ENCODE assay signal across 11 cellular contexts in genomic region chr3:172987268-172987667, GRCh38.
DNase-seq lines count a peak whose midpoint lies in the region; ATAC-seq, FAIRE-seq and TF ChIP-seq lines count a peak whose summit lies in the region.
"Had no signal": no experiment of that assay in that cellular context is flagged by ENCODE, and none has a peak within 500 bp of the region (broad histone marks: within the 10 kb centered on the region; RNA-seq: fewer than 3 reads in every experiment).

No MANE protein-coding gene starts in this region.

- no peak overlapping the region for H3K4me2 ChIP-seq in H1 (ENCODE audit: insufficient read depth in 1 of 2, low read depth in 2 of 2, low read length in 2 of 2)

- no peak overlapping the region for H2AK5ac ChIP-seq in H1 (ENCODE audit: low read depth, low read length)

- no peaks in the 10 kb centered on the region for H3K9me3 ChIP-seq in left ventricle myocardium inferior (replicated peaks)
- no peaks in the 10 kb centered on the region for H3K9me3 ChIP-seq in H1 (ENCODE audit: insufficient read depth in 2 of 2, low read depth in 1 of 2, low read length in 1 of 2)

- no peak overlapping the region for H3K56ac ChIP-seq in H1 (replicated peaks; ENCODE audit: insufficient read length, low read depth, low read length)

- no peak overlapping the region for H3K18ac ChIP-seq in H1 (ENCODE audit: extremely low read depth, low read length)

- TF ChIP-seq EP300 in H1 (IDR thresholded peaks at IDR 0.05; ENCODE audit: borderline replicate concordance in 1 of 2, low read depth in 2 of 2, low read length in 2 of 2): no peak

- TF ChIP-seq POLR2A in H1 (IDR thresholded peaks at IDR 0.05; ENCODE audit: control extremely low read depth in 1 of 2, low read depth in 2 of 2, low read length in 2 of 2) (no peak), H54 (IDR thresholded peaks at IDR 0.05; ENCODE audit: low read depth, low read length) (no peak), GM12891 (IDR thresholded peaks at IDR 0.05; ENCODE audit: low read depth, low read length) (no peak)

- H2AFZ ChIP-seq in H1 (ENCODE audit: low read length): 0 out of 2 replicates have a peak overlapping the region, but pooled peaks have one; percentile 73

- no peak overlapping the region for H4K91ac ChIP-seq in H1 (replicated peaks; ENCODE audit: insufficient read length, low read length)

- no peak overlapping the region for H2BK5ac ChIP-seq in H1 (ENCODE audit: low read depth, low read length)

- no peaks in the 10 kb centered on the region for H3K79me2 ChIP-seq in H1 (ENCODE audit: control insufficient read depth in 1 of 2, insufficient read depth in 2 of 2, low read length in 2 of 2)

- no peak overlapping the region for H2BK12ac ChIP-seq in H1 (ENCODE audit: low read depth, low read length)

- POLR2A ChIA-PET in H1 (lab: Charles Lee; ENCODE audit: partially characterized antibody): no interaction called here

- H3K36me3 ChIP-seq in left ventricle myocardium inferior (no peaks in the 10 kb centered on the region), H1 (ENCODE audit: control insufficient read depth in 2 of 4, insufficient read depth in 4 of 4, low read length in 3 of 4) (no peaks in the 10 kb centered on the region)

- no peak overlapping the region for H3K9ac ChIP-seq in H1 (replicated peaks in 1 of 4; ENCODE audit: extremely low read depth in 1 of 4, low read depth in 3 of 4, low read length in 3 of 4)

- FAIRE-seq in H1 (lab: Jason Lieb, UNC): peak; percentile 88
- no peak for FAIRE-seq in urothelium cell line (lab: Jason Lieb, UNC)
- no peak for FAIRE-seq in GM19239 (lab: Jason Lieb, UNC)
- no peak for FAIRE-seq in H54 (lab: Jason Lieb, UNC)
- no peak for FAIRE-seq in GM12891 (lab: Jason Lieb, UNC)

- CTCF ChIA-PET in H1 (lab: Charles Lee; ENCODE audit: partially characterized antibody): interaction anchor here (0.6 to 2.1 kb wide), 17 partner anchors 9 to 556 kb away, joined by 3 to 9 read pairs (median 4); no protein-coding TSS in a partner anchor

- no peak overlapping the region for H2BK120ac ChIP-seq in H1 (replicated peaks; ENCODE audit: low read depth, low read length)

- no peaks in the 10 kb centered on the region for H3K27me3 ChIP-seq in left ventricle myocardium inferior (ENCODE audit: low read depth)
- no peaks in the 10 kb centered on the region for H3K27me3 ChIP-seq in H1 (replicated peaks in 1 of 4; ENCODE audit: control insufficient read depth in 3 of 4, extremely low read depth in 1 of 4, insufficient read depth in 3 of 4, low read length in 3 of 4)

- no peak overlapping the region for H2BK15ac ChIP-seq in H1 (ENCODE audit: low read length)

- no peak overlapping the region for H4K5ac ChIP-seq in H1 (ENCODE audit: insufficient read length, low read depth, low read length)

- H3K14ac ChIP-seq in H1 (ENCODE audit: insufficient read length): no peak overlapping the region

- DNase-seq in left ventricle myocardium inferior: no peak
- DNase-seq in Right ventricle myocardium superior: no peak
- peak; percentile 61 for DNase-seq in NCI-H69 (lab: John Stamatoyannopoulos, UW)
- peak in 1 of 2 experiments; percentile 50 for DNase-seq in H1 (ENCODE audit: low read depth in 1 of 2, low spot score in 2 of 2)
- DNase-seq in urothelium cell line (ENCODE audit: low spot score): peak; percentile 6
- no peak for DNase-seq in GM19239 (ENCODE audit: insufficient read length, low spot score)
- no peak for DNase-seq in H54 (ENCODE audit: insufficient read length, low spot score)
- no peak for DNase-seq in GM12891 (ENCODE audit: insufficient read length, low spot score)
- DNase-seq: CD8-positive, alpha-beta T cell; NCI-H1048; SIG-M5 had no signal

- H3K27ac ChIP-seq in left ventricle myocardium inferior (replicated peaks): no peak overlapping the region
- H3K27ac ChIP-seq in H1 (ENCODE audit: low read depth, low read length): no peak overlapping the region

- H4K8ac ChIP-seq in H1 (ENCODE audit: extremely low read depth, insufficient read depth, low read length): no peak overlapping the region

- no peaks in the 10 kb centered on the region for H3K79me1 ChIP-seq in H1 (ENCODE audit: low read depth, low read length)

- H2BK20ac ChIP-seq in H1 (ENCODE audit: low read length): no peak overlapping the region

- H3K4me1 ChIP-seq in left ventricle myocardium inferior: peaks cover 4% of the 10 kb centered on the region
- H3K4me1 ChIP-seq in H1 (replicated peaks in 1 of 4; ENCODE audit: control insufficient read depth in 3 of 4, insufficient read depth in 4 of 4, low read length in 3 of 4): no peaks in the 10 kb centered on the region; a peak in 1 of 7 replicates

- no peak overlapping the region for H3K4me3 ChIP-seq in left ventricle myocardium inferior
- no peak overlapping the region for H3K4me3 ChIP-seq in H1 (ENCODE audit: extremely low read depth in 1 of 4, insufficient read depth in 2 of 4, low read depth in 3 of 4, low read length in 4 of 4)

- intact Hi-C loops in left ventricle myocardium inferior (cut with micrococcal nuclease) (no loop called here), Right ventricle myocardium superior (cut with DNase I) (no loop called here)

- no peaks in the 10 kb centered on the region for H4K20me1 ChIP-seq in H1 (replicated peaks in 1 of 2; ENCODE audit: control insufficient read depth in 1 of 2, insufficient read depth in 2 of 2, low read length in 2 of 2)

- no peak overlapping the region for H3K4ac ChIP-seq in H1 (replicated peaks; ENCODE audit: insufficient read length, low read depth, low read length)

- no peak for ATAC-seq in Right ventricle myocardium superior (ENCODE audit: poor library complexity)
- ATAC-seq: CD8-positive, alpha-beta T cell had no signal

- H3K23me2 ChIP-seq in H1 (ENCODE audit: low read depth, low read length): peaks cover 2% of the 10 kb centered on the region; the same call in 1 of the 2 replicates

- TF ChIP-seq CTCF in left ventricle myocardium inferior (IDR thresholded peaks at IDR 0.05; ENCODE audit: borderline replicate concordance) (peak; percentile 37), H1 (IDR thresholded peaks at IDR 0.05; ENCODE audit: control extremely low read depth in 1 of 3, insufficient read depth in 1 of 3, low read depth in 1 of 3, low read length in 3 of 3) (peak; percentile 40 to 65 (median 45); a peak in 3 of 4 replicates)

- WGBS in H1 (ENCODE audit: extremely low coverage in 1 of 2, insufficient coverage in 1 of 2, insufficient read length in 1 of 2, insufficient replicate concordance in 2 of 2, low coverage in 1 of 2, low lambda C conversion rate in 2 of 2, missing lambda C conversion rate in 1 of 2), 2 experiments: 77% methylated on average over 3 of the region's 3 CpGs; no CpG with 5 or more reads in 1 of the 2 experiments

- H3K23ac ChIP-seq in H1 (ENCODE audit: insufficient read length): no peak overlapping the region

- TF ChIP-seq RAD21 in H1 (IDR thresholded peaks at IDR 0.05 in 1 of 2, conservative IDR thresholded peaks at IDR 0.05 in 1 of 2; ENCODE audit: low read depth in 2 of 2, low read length in 2 of 2): peak; percentile 80 to 84

TF ChIP-seq in H1, 55 proteins besides CTCF, POLR2A, EP300 and RAD21:
- TF ChIP-seq POU5F1 (IDR thresholded peaks at IDR 0.05; ENCODE audit: low read depth, low read length) (no peak), FOSL1 (IDR thresholded peaks at IDR 0.05; ENCODE audit: insufficient read depth, low read depth, low read length) (no peak), TEAD4 (IDR thresholded peaks at IDR 0.05; ENCODE audit: low read depth, low read length) (peak; percentile 77), SIRT6 (IDR thresholded peaks at IDR 0.05; ENCODE audit: low read length) (no peak)

TF ChIP-seq in GM12891, 5 proteins besides CTCF, POLR2A, EP300 and RAD21:
- no peak for TF ChIP-seq POLR2AphosphoS5 (IDR thresholded peaks at IDR 0.05; ENCODE audit: low read depth, low read length)
- no peak for TF ChIP-seq SPI1 (IDR thresholded peaks at IDR 0.05; ENCODE audit: low read depth, low read length)
- no peak for TF ChIP-seq TAF1 (IDR thresholded peaks at IDR 0.05; ENCODE audit: low read depth, low read length)
- TF ChIP-seq POU2F2 (IDR thresholded peaks at IDR 0.05; ENCODE audit: low read depth, low read length): no peak
- TF ChIP-seq PAX5 (IDR thresholded peaks at IDR 0.05; ENCODE audit: insufficient read depth, low read length, severe bottlenecking): no peak

Comparison
In these comparisons a context has a peak if more than half of its experiments do, and no peak if none do; other contexts are left out.
1. DNase-seq: peak in NCI-H69 (single experiment) and urothelium cell line (single experiment); none in left ventricle myocardium inferior (single experiment), Right ventricle myocardium superior (single experiment), GM19239 (single experiment), H54 (single experiment) and GM12891 (single experiment).